8 cellular contexts compared by ENCODE assay signal in genomic region chr6:121435444-121436069, GRCh38. TPM values are rescaled to one million over a fixed set of nuclear protein-coding genes. Genes with fewer than 3 reads are reported as not detected.
DNase-seq lines count a peak whose midpoint lies in the region; ATAC-seq and TF ChIP-seq lines count a peak whose summit lies in the region.

Gene GJA1, plus strand, starts transcription at chr6:121435646. Its CDS starts 11,202 bp downstream, at chr6:121446848.

- no peaks in the 10 kb centered on the region for H3K27me3 ChIP-seq in BJ (ENCODE audit: control insufficient read depth, insufficient read depth, low read length)

- peak within 1 kb of the TSS; percentile 85 for H3K4me3 ChIP-seq in BJ (ENCODE audit: low read depth, low read length)

- H3K9me3 Mint-ChIP-seq in stimulated activated naive CD8-positive, alpha-beta T cell treated with anti-CD3 and anti-CD28 coated beads, Interleukin-15, amount 100 ng/mL, for 72 hours: no peaks in the 10 kb centered on the region

- no peak for TF ChIP-seq CTCF in BJ (IDR thresholded peaks at IDR 0.05; ENCODE audit: insufficient read depth, low read depth, low read length)

- POLR2A ChIA-PET in BJ (lab: Charles Lee): interaction anchor here (0.7 kb wide), 1 partner anchor 209 kb away, joined by 5 read pairs; no protein-coding TSS in a partner anchor

- H3K4me3 Mint-ChIP-seq in stimulated activated naive CD8-positive, alpha-beta T cell treated with anti-CD3 and anti-CD28 coated beads, Interleukin-15, amount 100 ng/mL, for 72 hours: peak within 1 kb of the TSS; percentile 88 to 91

- CTCF ChIA-PET in BJ (lab: Yijun Ruan, JAX): interaction anchor here (0.7 to 3.8 kb wide), 5 partner anchors 414 to 749 kb away, joined by 3 to 26 read pairs (median 3); no protein-coding TSS in a partner anchor

- no peaks in the 10 kb centered on the region for H3K36me3 ChIP-seq in BJ (ENCODE audit: control insufficient read depth, insufficient read depth, low read length)

- H3K4me1 Mint-ChIP-seq in stimulated activated naive CD8-positive, alpha-beta T cell treated with anti-CD3 and anti-CD28 coated beads, Interleukin-15, amount 100 ng/mL, for 72 hours: peaks cover 21% of the 10 kb centered on the region

- ATAC-seq in left lobe of liver (peak; percentile 43), GM18907 (IDR thresholded peaks at IDR 0.05; ENCODE audit: unreplicated experiment) (no peak), HG03442 (IDR thresholded peaks at IDR 0.05; ENCODE audit: unreplicated experiment) (no peak)
- no peak for ATAC-seq in stimulated activated naive CD8-positive, alpha-beta T cell treated with anti-CD3 and anti-CD28 coated beads, Interleukin-15, amount 100 ng/mL, for 72 hours

- DNase-seq in BJ (ENCODE audit: low read depth): peak; percentile 65
- peak; percentile 69 for DNase-seq in NCI-H460 (ENCODE audit: extremely low read depth, low read depth)
- peak; percentile 94 to 95 for DNase-seq in dermis microvascular lymphatic vessel endothelial cell (ENCODE audit: low read depth in 2 of 2)
- no peak for DNase-seq in left lobe of liver (ENCODE audit: low spot score)
- DNase-seq in stimulated activated naive CD8-positive, alpha-beta T cell treated with anti-CD3 and anti-CD28 coated beads, Interleukin-15, amount 100 ng/mL, for 72 hours: no peak
- no peak for DNase-seq in NAMALWA (ENCODE audit: low spot score)

- peaks cover 46% of the 10 kb centered on the region for H3K27me3 Mint-ChIP-seq in stimulated activated naive CD8-positive, alpha-beta T cell treated with anti-CD3 and anti-CD28 coated beads, Interleukin-15, amount 100 ng/mL, for 72 hours

- no peak within 1 kb of the TSS for H3K27ac Mint-ChIP-seq in stimulated activated naive CD8-positive, alpha-beta T cell treated with anti-CD3 and anti-CD28 coated beads, Interleukin-15, amount 100 ng/mL, for 72 hours

RNA-seq across cellular contexts. Expression of gene GJA1, which starts in this region (rescaled TPM):
- 175 and 306 TPM in 2 replicates for polyA plus RNA-seq in BJ (2011; rRNA removed)
- 105 and 157 TPM in 2 replicates for polyA minus RNA-seq in BJ (2011; rRNA and poly(A)+ RNA removed)
- total RNA-seq in NCI-H460 (2014; rRNA removed; shearing (Covaris generic)): 31.8 and 34.1 TPM in 2 replicates
- polyA plus RNA-seq in NCI-H460 (2014; cell fraction: nucleus; rRNA removed): 25.7 and 30.1 TPM in 2 replicates
- total RNA-seq in dermis microvascular lymphatic vessel endothelial cell (1,124 and 1,357 TPM in 2 replicates), left lobe of liver (2.1 TPM)

Comparison
In these comparisons a context has a peak if more than half of its experiments do, and no peak if none do; other contexts are left out.
1. RNA of gene GJA1 (total RNA-seq): 1,124 to 1,357 TPM in dermis microvascular lymphatic vessel endothelial cell; 31.8 to 34.1 TPM in NCI-H460 and 2.1 TPM in left lobe of liver (single experiment); every median in the first group is over 10 times any median in the second.
2. DNase-seq: peak in BJ (single experiment), NCI-H460 (single experiment) and dermis microvascular lymphatic vessel endothelial cell (2 of 2); none in left lobe of liver (single experiment), stimulated activated naive CD8-positive, alpha-beta T cell treated with anti-CD3 and anti-CD28 coated beads, Interleukin-15, amount 100 ng/mL, for 72 hours (0 of 2) and NAMALWA (single experiment).